ENCODE assay signal across 23 cellular contexts in the genomic region with DNA sequence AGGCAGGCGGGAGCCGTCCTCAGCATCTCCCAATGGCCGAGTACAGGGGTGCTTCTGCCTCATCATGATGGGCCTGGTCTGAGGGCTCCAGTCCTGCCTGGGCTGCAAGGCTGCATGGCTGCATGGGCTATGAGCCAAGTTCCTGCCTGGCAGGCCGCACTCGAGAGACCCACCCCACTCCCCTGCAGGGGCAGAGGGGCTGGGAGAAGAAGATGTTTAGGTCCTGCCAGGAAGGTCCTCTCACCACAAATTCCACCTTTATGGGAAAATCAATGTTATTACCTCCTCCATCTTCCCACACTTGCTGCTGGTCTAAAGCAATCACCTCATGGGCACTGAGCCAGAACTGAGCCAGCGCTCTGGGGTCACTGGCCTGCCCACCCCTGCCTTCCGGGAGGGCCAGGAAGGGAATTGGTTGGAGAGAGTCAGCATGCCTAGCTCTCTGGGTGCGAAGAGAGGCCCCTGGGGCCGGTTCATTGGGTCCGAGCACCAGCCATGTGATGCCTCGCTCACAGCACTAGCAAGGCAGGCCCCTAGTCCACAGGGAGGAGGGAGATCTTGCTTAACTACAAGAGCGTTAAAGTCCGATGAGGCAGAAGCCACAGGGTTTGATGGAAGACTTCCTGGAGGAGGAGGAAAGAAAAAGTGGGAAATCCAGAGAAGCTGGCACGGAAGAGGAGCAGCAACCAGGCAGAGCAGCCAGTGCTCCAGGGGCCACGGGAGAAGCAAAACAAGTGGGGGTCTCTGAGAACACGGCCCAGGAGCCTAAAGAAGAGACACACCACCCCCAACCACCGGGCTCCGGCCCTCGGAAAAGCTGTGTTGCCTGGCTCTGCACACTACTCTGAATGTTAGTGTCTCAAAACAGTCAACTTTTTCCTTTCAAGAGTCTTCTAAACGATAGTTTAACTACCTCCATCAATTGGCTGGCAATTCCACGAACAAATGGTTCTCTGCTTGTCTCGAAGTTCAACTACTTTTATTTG.
DNase-seq lines count a peak whose midpoint lies in the region; ATAC-seq and TF ChIP-seq lines count a peak whose summit lies in the region.
"Had no signal": no experiment of that assay in that cellular context is flagged by ENCODE, and none has a peak within 500 bp of the region (broad histone marks: within the 10 kb centered on the region; RNA-seq: fewer than 3 reads in every experiment).

No MANE protein-coding gene starts in this region.

- no peaks in the 10 kb centered on the region for H3K9me3 Mint-ChIP-seq in activated naive CD4-positive, alpha-beta T cell treated with anti-CD3 and anti-CD28 coated beads for 36 hours
- H3K9me3 Mint-ChIP-seq: dendritic cell treated with granulocyte-macrophage colony-stimulating factor and Interleukin-4, amounts not matched to agents 40 ng/mL and 50 ng/mL, for 4 days; naive thymus-derived CD8-positive, alpha-beta T cell had no signal

- no peaks in the 10 kb centered on the region for H3K4me1 Mint-ChIP-seq in activated naive CD4-positive, alpha-beta T cell treated with anti-CD3 and anti-CD28 coated beads for 36 hours (ENCODE audit: low read depth)
- H3K4me1 Mint-ChIP-seq: B cell had no signal

- H3K4me1 ChIP-seq in sigmoid colon: peaks cover 0 to 20% (median 10%) of the 10 kb centered on the region in 4 donors
- H3K4me1 ChIP-seq: adrenal gland, transverse colon had no signal

- WGBS in sigmoid colon, 2 donors: 81 to 88% methylated on average over 22 of the region's 22 CpGs

- no peak overlapping the region for H3K27ac Mint-ChIP-seq in activated naive CD4-positive, alpha-beta T cell treated with anti-CD3 and anti-CD28 coated beads for 36 hours
- H3K27ac Mint-ChIP-seq: B cell; dendritic cell treated with granulocyte-macrophage colony-stimulating factor and Interleukin-4, amounts not matched to agents 40 ng/mL and 50 ng/mL, for 4 days had no signal

- no peaks in the 10 kb centered on the region for H3K9me3 ChIP-seq in sigmoid colon
- H3K9me3 ChIP-seq: adrenal gland, SJCRH30, transverse colon had no signal

- no peak overlapping the region for H3K4me3 ChIP-seq in sigmoid colon
- H3K4me3 ChIP-seq: adrenal gland, SJCRH30, transverse colon had no signal

- intact Hi-C loops in sigmoid colon (cut with DNase I): no loop called here
- intact Hi-C loops in activated naive CD4-positive, alpha-beta T cell treated with anti-CD3 and anti-CD28 coated beads for 36 hours (cut with micrococcal nuclease): no loop called here

- DNase-seq in activated effector memory CD4-positive, alpha-beta T cell treated with anti-CD3 and anti-CD28 coated beads, Interleukin-2, amount 50 U/mL, for 16 hours: peak; percentile 56
- DNase-seq in activated effector memory CD4-positive, alpha-beta T cell treated with Interleukin-2 at 50 U/mL for 16 hours: no peak
- peak; percentile 40 for DNase-seq in left kidney (ENCODE audit: low read depth, low spot score)
- peak; percentile 60 for DNase-seq in sigmoid colon
- no peak for DNase-seq in activated naive CD4-positive, alpha-beta T cell treated with anti-CD3 and anti-CD28 coated beads for 36 hours
- DNase-seq in DMS153 (lab: John Stamatoyannopoulos, UW): no peak
- no peak for DNase-seq in DMS53 treated with DMSO at 0.1 percent for 48 hours (lab: John Stamatoyannopoulos, UW; ENCODE audit: unreplicated experiment)
- DNase-seq: activated CD4-positive, alpha-beta T cell treated with anti-CD3 and anti-CD28 coated beads for 1 hour; activated naive CD4-positive, alpha-beta T cell; adrenal gland; DND-41; NCI-H1417 treated with DMSO at 0.1 percent for 48 hours; NCI-H2107; NCI-H524; SJCRH30; stimulated activated CD4-positive, alpha-beta T cell treated with anti-CD3 and anti-CD28 coated beads, Interleukin-1b, Interleukin-23, amount 100 ng/mL, for 48 hours; transverse colon had no signal

- no peak overlapping the region for H3K4me3 Mint-ChIP-seq in activated naive CD4-positive, alpha-beta T cell treated with anti-CD3 and anti-CD28 coated beads for 36 hours
- H3K4me3 Mint-ChIP-seq: B cell; dendritic cell treated with granulocyte-macrophage colony-stimulating factor and Interleukin-4, amounts not matched to agents 40 ng/mL and 50 ng/mL, for 4 days; naive thymus-derived CD8-positive, alpha-beta T cell had no signal

- H3K36me3 Mint-ChIP-seq in activated naive CD4-positive, alpha-beta T cell treated with anti-CD3 and anti-CD28 coated beads for 36 hours (ENCODE audit: low read depth): no peaks in the 10 kb centered on the region

- no peak overlapping the region for H3K27ac ChIP-seq in sigmoid colon
- H3K27ac ChIP-seq: KMS-11, SJCRH30, transverse colon had no signal

- H3K36me3 ChIP-seq in sigmoid colon: no peaks in the 10 kb centered on the region
- H3K36me3 ChIP-seq: adrenal gland, SJCRH30, transverse colon had no signal

- no peak for TF ChIP-seq CTCF in sigmoid colon (IDR thresholded peaks at IDR 0.05)

- TF ChIP-seq POLR2A in sigmoid colon (IDR thresholded peaks at IDR 0.05): no peak

- H3K27me3 Mint-ChIP-seq in activated naive CD4-positive, alpha-beta T cell treated with anti-CD3 and anti-CD28 coated beads for 36 hours (ENCODE audit: low read depth): no peaks in the 10 kb centered on the region
- H3K27me3 Mint-ChIP-seq: B cell; dendritic cell treated with granulocyte-macrophage colony-stimulating factor and Interleukin-4, amounts not matched to agents 40 ng/mL and 50 ng/mL, for 4 days; naive thymus-derived CD8-positive, alpha-beta T cell had no signal

- TF ChIP-seq EP300 in sigmoid colon (IDR thresholded peaks at IDR 0.05): no peak

- CTCF ChIA-PET in activated naive CD4-positive, alpha-beta T cell treated with anti-CD3 and anti-CD28 coated beads for 36 hours (lab: Charles Lee): no interaction called here

- ATAC-seq in SK-N-SH treated with all-trans-retinoic acid at 6 μM for 48 hours: peak; percentile 3; the same call in 1 of the 3 replicates
- ATAC-seq: naive thymus-derived CD8-positive, alpha-beta T cell; Panc1 had no signal

- no peaks in the 10 kb centered on the region for H3K27me3 ChIP-seq in sigmoid colon
- H3K27me3 ChIP-seq: adrenal gland, SJCRH30, transverse colon had no signal

TF ChIP-seq in SK-N-SH treated with all-trans-retinoic acid at 6 μM for 48 hours, 23 proteins besides CTCF, POLR2A, EP300 and RAD21:
- no peak for TF ChIP-seq OSR1 (CRISPR knock-in tag; IDR thresholded peaks at IDR 0.05)
- TF ChIP-seq CSDC2 (CRISPR knock-in tag; IDR thresholded peaks at IDR 0.05): no peak
- no peak for TF ChIP-seq RARB (CRISPR knock-in tag; IDR thresholded peaks at IDR 0.05)
- TF ChIP-seq, protein P1, sequence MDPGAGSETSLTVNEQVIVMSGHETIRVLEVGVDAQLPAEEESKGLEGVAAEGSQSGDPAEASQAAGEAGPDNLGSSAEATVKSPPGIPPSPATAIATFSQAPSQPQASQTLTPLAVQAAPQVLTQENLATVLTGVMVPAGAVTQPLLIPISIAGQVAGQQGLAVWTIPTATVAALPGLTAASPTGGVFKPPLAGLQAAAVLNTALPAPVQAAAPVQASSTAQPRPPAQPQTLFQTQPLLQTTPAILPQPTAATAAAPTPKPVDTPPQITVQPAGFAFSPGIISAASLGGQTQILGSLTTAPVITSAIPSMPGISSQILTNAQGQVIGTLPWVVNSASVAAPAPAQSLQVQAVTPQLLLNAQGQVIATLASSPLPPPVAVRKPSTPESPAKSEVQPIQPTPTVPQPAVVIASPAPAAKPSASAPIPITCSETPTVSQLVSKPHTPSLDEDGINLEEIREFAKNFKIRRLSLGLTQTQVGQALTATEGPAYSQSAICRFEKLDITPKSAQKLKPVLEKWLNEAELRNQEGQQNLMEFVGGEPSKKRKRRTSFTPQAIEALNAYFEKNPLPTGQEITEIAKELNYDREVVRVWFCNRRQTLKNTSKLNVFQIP (CRISPR knock-in tag; IDR thresholded peaks at IDR 0.05; ENCODE audit: borderline replicate concordance, low read depth): no peak
- no peak for TF ChIP-seq ISL1 (CRISPR knock-in tag; IDR thresholded peaks at IDR 0.05)
- no peak for TF ChIP-seq GLIS3 (CRISPR knock-in tag; IDR thresholded peaks at IDR 0.05)
- TF ChIP-seq BACH2 (CRISPR knock-in tag; IDR thresholded peaks at IDR 0.05; ENCODE audit: borderline replicate concordance): no peak; the same call in 1 of the 2 replicates
TF ChIP-seq in SK-N-SH treated with all-trans-retinoic acid at 6 μM for 48 hours: peak in this region for 0.

Comparison
In these comparisons a context has a peak if more than half of its experiments do, and no peak if none do; other contexts are left out.
1. DNase-seq: peak in activated effector memory CD4-positive, alpha-beta T cell treated with anti-CD3 and anti-CD28 coated beads, Interleukin-2, amount 50 U/mL, for 16 hours (single experiment), left kidney (single experiment) and sigmoid colon (single experiment); none in activated effector memory CD4-positive, alpha-beta T cell treated with Interleukin-2 at 50 U/mL for 16 hours (single experiment), activated naive CD4-positive, alpha-beta T cell treated with anti-CD3 and anti-CD28 coated beads for 36 hours (single experiment), DMS153 (single experiment) and DMS53 treated with DMSO at 0.1 percent for 48 hours (single experiment).